In the genomic region with DNA sequence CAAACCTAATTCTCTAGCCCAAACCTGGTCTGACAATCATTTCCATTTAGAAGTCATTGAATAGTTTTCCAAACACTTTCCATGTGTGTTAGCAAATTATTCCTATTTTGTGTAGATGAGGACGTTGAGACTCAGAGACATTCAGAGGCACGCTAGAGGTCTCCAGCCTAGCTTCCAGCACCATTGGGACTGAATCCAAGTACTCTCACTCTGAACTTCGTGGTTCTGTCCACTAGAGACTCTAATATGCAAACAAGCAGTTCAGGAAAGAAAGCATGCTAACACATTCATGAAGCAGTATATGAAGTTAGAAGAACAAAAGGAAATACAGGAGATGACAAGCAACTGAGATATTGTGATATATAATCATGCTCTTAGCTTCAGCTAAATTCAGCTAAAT, we compare ENCODE assay signal across 30 cellular contexts.
DNase-seq lines count a peak whose midpoint lies in the region; FAIRE-seq and TF ChIP-seq lines count a peak whose summit lies in the region.
"Had no signal": no experiment of that assay in that cellular context is flagged by ENCODE, and none has a peak within 500 bp of the region (broad histone marks: within the 10 kb centered on the region; RNA-seq: fewer than 3 reads in every experiment).

No MANE protein-coding gene starts in this region.

- no peak for FAIRE-seq in kidney (lab: Jason Lieb, UNC)
- FAIRE-seq: astrocyte had no signal

- H3K27ac ChIP-seq in caudate nucleus (ENCODE audit: low read depth, low read length) (no peak overlapping the region), kidney (ENCODE audit: low read depth in 2 of 2, low read length in 2 of 2) (no peak overlapping the region)
- H3K27ac ChIP-seq: BLaER1 treated with 17β-estradiol and CSF1 and Interleukin-3, amounts not matched to agents 10 nM and 100 nM; cardiac muscle cell; foreskin keratinocyte; hepatocyte; neutrophil; prostate gland had no signal

- no peak overlapping the region for H3K9ac ChIP-seq in kidney (ENCODE audit: low read length in 2 of 2)
- H3K9ac ChIP-seq: BLaER1 treated with 17β-estradiol and CSF1 and Interleukin-3, amounts not matched to agents 10 nM and 100 nM; SK-N-SH had no signal

- intact Hi-C loops in kidney (cut with DNase I): no loop called here

- H3K4me1 ChIP-seq in kidney (ENCODE audit: control insufficient read depth in 1 of 2, insufficient read depth in 1 of 2, low read depth in 1 of 2, low read length in 2 of 2): no peaks in the 10 kb centered on the region
- H3K4me1 ChIP-seq: BLaER1 treated with 17β-estradiol and CSF1 and Interleukin-3, amounts not matched to agents 10 nM and 100 nM; foreskin keratinocyte; prostate gland had no signal

- DNase-seq in HT-29 (ENCODE audit: low spot score): peak; percentile 4
- DNase-seq in caudate nucleus (lab: John Stamatoyannopoulos, UW): peak in 33 of 61 donors; percentile 4 to 75 (median 31)
- no peak for DNase-seq in kidney
- DNase-seq in stromal cell of bone marrow (ENCODE audit: low read depth): peak; percentile 18
- DNase-seq in activated naive CD4-positive, alpha-beta T cell treated with Interleukin-2 at 50 U/mL for 16 hours: no peak
- no peak for DNase-seq in foreskin fibroblast
- DNase-seq in activated naive CD4-positive, alpha-beta T cell treated with anti-CD3 and anti-CD28 coated beads, Interleukin-2, amount 50 U/mL, for 16 hours: no peak
- DNase-seq: activated B cell treated with CpG ODN at 0.5 μM for 24 hours; activated CD4-positive, alpha-beta T cell treated with anti-CD3 and anti-CD28 coated beads, Interleukin-2, amount 10 ng/mL, durations not matched to agents 7 days and 5 days; activated effector memory CD4-positive, alpha-beta T cell treated with Interleukin-2 at 50 U/mL for 16 hours; activated naive CD8-positive, alpha-beta T cell treated with anti-CD3 and anti-CD28 coated beads, Interleukin-2, amount 10 ng/mL, durations not matched to agents 7 days and 5 days; DMS79; foreskin keratinocyte; GF-D8; Karpas-422; left colon; mesendoderm; MV-4-11; NCI-H1436; NCI-H345; NCI-H748 treated with DMSO at 0.1 percent for 48 hours; SK-N-SH; stimulated activated CD4-positive, alpha-beta T cell treated with anti-CD3 and anti-CD28 coated beads, Interleukin-4, amount 100 ng/mL, for 1 hour; trophoblast cell had no signal

- no peak overlapping the region for H3K4me3 ChIP-seq in kidney (ENCODE audit: low read length in 2 of 2)
- no peak overlapping the region for H3K4me3 ChIP-seq in foreskin fibroblast (ENCODE audit: low read depth in 1 of 2, low read length in 2 of 2)
- H3K4me3 ChIP-seq: BLaER1 treated with 17β-estradiol and CSF1 and Interleukin-3, amounts not matched to agents 10 nM and 100 nM; cardiac muscle cell; hepatocyte; prostate gland had no signal

- H3K36me3 ChIP-seq in kidney (ENCODE audit: control insufficient read depth in 1 of 2, insufficient read depth in 2 of 2, low read length in 2 of 2): no peaks in the 10 kb centered on the region
- H3K36me3 ChIP-seq: BLaER1 treated with 17β-estradiol and CSF1 and Interleukin-3, amounts not matched to agents 10 nM and 100 nM; cardiac muscle cell; neutrophil; prostate gland had no signal

- TF ChIP-seq CTCF in kidney (IDR thresholded peaks at IDR 0.05; ENCODE audit: borderline replicate concordance, extremely low read depth, insufficient read depth) (peak; percentile 2), foreskin fibroblast (IDR thresholded peaks at IDR 0.05; ENCODE audit: low read depth, low read length) (no peak)

- H3K9me3 ChIP-seq in kidney (ENCODE audit: control insufficient read depth in 1 of 2, low read length in 2 of 2): no peaks in the 10 kb centered on the region
- H3K9me3 ChIP-seq: BLaER1 treated with 17β-estradiol and CSF1 and Interleukin-3, amounts not matched to agents 10 nM and 100 nM; neutrophil; prostate gland; SK-N-SH had no signal

Comparison
In these comparisons a context has a peak if more than half of its experiments do, and no peak if none do; other contexts are left out.
1. DNase-seq: peak in HT-29 (single experiment), caudate nucleus (33 of 61) and stromal cell of bone marrow (single experiment); none in kidney (single experiment), activated naive CD4-positive, alpha-beta T cell treated with Interleukin-2 at 50 U/mL for 16 hours (single experiment), foreskin fibroblast (0 of 2) and activated naive CD4-positive, alpha-beta T cell treated with anti-CD3 and anti-CD28 coated beads, Interleukin-2, amount 50 U/mL, for 16 hours (single experiment).